Comparison of ENCODE assay signal across 8 cellular contexts in the genomic region with DNA sequence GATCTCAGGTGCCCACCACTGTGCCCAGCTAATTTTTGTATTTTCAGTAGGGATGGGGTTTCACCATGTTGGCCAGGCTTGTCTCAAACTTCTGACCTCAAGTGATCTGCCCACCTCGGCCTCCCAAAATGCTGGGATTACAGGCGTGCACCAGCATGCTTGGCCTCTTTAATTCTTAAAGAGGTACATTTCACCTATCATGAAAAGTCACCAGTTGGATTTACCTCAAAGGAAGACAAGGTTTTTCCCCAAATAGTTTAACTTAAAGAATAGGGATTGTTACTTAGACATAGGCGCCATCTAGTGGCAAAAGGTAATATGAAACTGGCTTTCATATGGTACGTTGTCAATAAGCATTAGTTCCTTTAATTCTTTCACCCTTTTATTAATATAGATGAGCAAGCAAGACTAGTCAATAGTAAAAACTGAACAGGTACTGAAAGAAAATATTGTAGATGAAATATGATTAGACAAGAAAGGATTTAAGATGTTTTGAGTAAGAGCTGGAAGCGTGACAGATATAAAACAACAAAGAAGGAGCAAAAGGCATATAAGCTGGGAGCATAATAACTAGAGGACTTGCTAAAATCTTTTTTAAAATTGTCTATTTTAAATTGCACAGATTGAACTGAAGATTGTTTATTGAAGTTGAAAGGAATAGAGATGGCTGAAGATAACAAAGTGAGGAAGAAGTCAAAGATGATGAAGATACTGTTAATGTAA. TPM values are rescaled to one million over a fixed set of nuclear protein-coding genes. Genes with fewer than 3 reads are reported as not detected.
DNase-seq lines count a peak whose midpoint lies in the region; ATAC-seq and TF ChIP-seq lines count a peak whose summit lies in the region.

No MANE protein-coding gene starts in this region.

- ATAC-seq in GM18873 (IDR thresholded peaks at IDR 0.05; ENCODE audit: low FRiP score, unreplicated experiment) = peak; percentile 65
- ATAC-seq in HG03159 (IDR thresholded peaks at IDR 0.05; ENCODE audit: unreplicated experiment) = peak; percentile 86

- intact Hi-C loops in testis (cut with DNase I; ENCODE audit: low total_unique reads) = no loop called here

- H3K4me3 ChIP-seq in adipocyte (ENCODE audit: low read length) (peak overlapping the region; percentile 27), testis (no peak overlapping the region)

- 47% methylated on average over 5 of the region's 5 CpGs for WGBS in testis, 2 donors

- H3K9me3 ChIP-seq in adipocyte (ENCODE audit: control insufficient read depth, low read length) = peaks cover 8% of the 10 kb centered on the region
- no peaks in the 10 kb centered on the region for H3K9me3 ChIP-seq in testis

- TF ChIP-seq CTCF in testis (IDR thresholded peaks at IDR 0.05) = peak in 2 of 3 experiments; percentile 14 to 80

- H3K4me1 ChIP-seq in adipocyte (ENCODE audit: control insufficient read depth, insufficient read depth, low read length) (no peaks in the 10 kb centered on the region), testis (no peaks in the 10 kb centered on the region)

- H3K36me3 ChIP-seq in adipocyte (ENCODE audit: control insufficient read depth, insufficient read depth, low read length, severe bottlenecking) (no peaks in the 10 kb centered on the region), testis (ENCODE audit: low read depth, missing control alignments) (no peaks in the 10 kb centered on the region)

- H3K27me3 ChIP-seq in adipocyte (replicated peaks; ENCODE audit: control insufficient read depth, insufficient read depth, low read length) (no peaks in the 10 kb centered on the region), testis (no peaks in the 10 kb centered on the region)

- H3K27ac ChIP-seq in testis = no peak overlapping the region

- no peak for TF ChIP-seq POLR2A in testis (IDR thresholded peaks at IDR 0.05)

- DNase-seq in DMS114 treated with DMSO at 0.1 percent for 48 hours (lab: John Stamatoyannopoulos, UW; ENCODE audit: unreplicated experiment) (peak; percentile 29), NCI-H2196 treated with DMSO at 0.1 percent for 48 hours (lab: John Stamatoyannopoulos, UW; ENCODE audit: unreplicated experiment) (peak; percentile 22), adipocyte (ENCODE audit: low read depth) (peak; percentile 88), inferior parietal cortex (ENCODE audit: extremely low spot score) (peak; percentile 89), testis (no peak)
- no peak for DNase-seq in activated CD8-positive, alpha-beta memory T cell treated with anti-CD3 and anti-CD28 coated beads, Interleukin-2, amount 50 U/mL, for 4 hours

- H3K9ac ChIP-seq in adipocyte (ENCODE audit: low read length) = no peak overlapping the region

RNA-seq across cellular contexts. Expression of gene PSMD14, which starts 35.0 kb away (rescaled TPM):
- 10 to 100 TPM; 43.7 to 48.0 TPM for total RNA-seq in testis
- polyA plus RNA-seq in testis (ENCODE audit: insufficient read depth, low read depth, low replicate concordance) = 61.1 TPM

Comparison
In these comparisons a context has a peak if more than half of its experiments do, and no peak if none do; other contexts are left out.
1. DNase-seq: peak in DMS114 treated with DMSO at 0.1 percent for 48 hours (single experiment), NCI-H2196 treated with DMSO at 0.1 percent for 48 hours (single experiment), adipocyte (single experiment) and inferior parietal cortex (single experiment); none in testis (single experiment) and activated CD8-positive, alpha-beta memory T cell treated with anti-CD3 and anti-CD28 coated beads, Interleukin-2, amount 50 U/mL, for 4 hours (single experiment).